ENCODE assay signal across 13 cellular contexts in genomic region chr3:180329187-180329586, GRCh38.
DNase-seq lines count a peak whose midpoint lies in the region; ATAC-seq, FAIRE-seq and TF ChIP-seq lines count a peak whose summit lies in the region.
"Had no signal": no experiment of that assay in that cellular context is flagged by ENCODE, and none has a peak within 500 bp of the region (broad histone marks: within the 10 kb centered on the region; RNA-seq: fewer than 3 reads in every experiment).

No MANE protein-coding gene starts in this region.

- WGBS in GM12878 (ENCODE audit: insufficient coverage, insufficient replicate concordance, low lambda C conversion rate, missing lambda C conversion rate), result 3% methylated on average over 3 of the region's 3 CpGs

- CTCF ChIA-PET in GM12878 (lab: Yijun Ruan, JAX), result interaction anchor here (0.7 to 1.7 kb wide), 3 partner anchors 61 to 399 kb away, joined by 3 to 4 read pairs (median 3); no protein-coding TSS in a partner anchor
- CTCF ChIA-PET in RWPE1 (lab: Yijun Ruan, JAX), result no interaction called here

- DNase-seq in GM12878 (ENCODE audit: low read depth, low spot score) (peak; percentile 43), T1000 (lab: John Stamatoyannopoulos, UW) (no peak), RWPE1 (ENCODE audit: low spot score) (no peak), NCI-H1048 (lab: John Stamatoyannopoulos, UW) (no peak), colonic mucosa (no peak)
- DNase-seq: activated CD4-positive, alpha-beta T cell treated with anti-CD3 and anti-CD28 coated beads, Interleukin-2, amount 10 ng/mL, durations not matched to agents 7 days and 5 days; CD8-positive, alpha-beta memory T cell; glutamatergic neuron; SIG-M5; transverse colon had no signal

- TF ChIP-seq CTCF in GM12878 (IDR thresholded peaks at IDR 0.05 in 2 of 3, conservative IDR thresholded peaks at IDR 0.05 in 1 of 3; ENCODE audit: control insufficient read depth in 2 of 3, extremely low read depth in 1 of 3, insufficient read depth in 1 of 3, low read depth in 3 of 3, low read length in 3 of 3) (peak; percentile 26 to 32 (median 29); a peak in 2 of 6 replicates), RWPE1 (conservative IDR thresholded peaks at IDR 0.05; ENCODE audit: low read depth) (no peak), colonic mucosa (IDR thresholded peaks at IDR 0.05) (no peak)

- POLR2A ChIA-PET in GM12878 (lab: Charles Lee) (no interaction called here), RWPE1 (lab: Yijun Ruan, JAX; ENCODE audit: low non-redundant PET) (no interaction called here)

- ATAC-seq in GM18858 (IDR thresholded peaks at IDR 0.05; ENCODE audit: unreplicated experiment), result peak; percentile 75
- ATAC-seq in GM21447 (IDR thresholded peaks at IDR 0.05; ENCODE audit: unreplicated experiment), result peak; percentile 86
- peak; percentile 66 for ATAC-seq in HG03045 (IDR thresholded peaks at IDR 0.05; ENCODE audit: unreplicated experiment)
- peak; percentile 88 for ATAC-seq in GM12878

- no peaks in the 10 kb centered on the region for H3K79me2 ChIP-seq in GM12878 (ENCODE audit: control insufficient read depth, insufficient read depth, low read length)

- H3K9me3 ChIP-seq in GM12878 (replicated peaks; ENCODE audit: control insufficient read depth, insufficient read depth, low read length) (no peaks in the 10 kb centered on the region; the same call in 1 of the 3 replicates), colonic mucosa (no peaks in the 10 kb centered on the region)
- H3K9me3 ChIP-seq: transverse colon had no signal

- no TSS peak for BruUV-seq in GM12878 (replicated peaks; lab: Mats Ljungman, UMichigan)

- SMC1A ChIA-PET in GM12878 (lab: Charles Lee; ENCODE audit: uncharacterized antibody, unreplicated experiment), result interaction anchor here (0.7 to 3.0 kb wide), 8 partner anchors 12 to 400 kb away, joined by 3 to 14 read pairs (median 4); no protein-coding TSS in a partner anchor

- peak overlapping the region; percentile 92 for H2AFZ ChIP-seq in GM12878 (ENCODE audit: control insufficient read depth, low read depth, low read length)

- in situ Hi-C loops in GM12878 (cut with MboI), result no loop called here

- H3K9ac ChIP-seq in GM12878 (ENCODE audit: control insufficient read depth, insufficient read depth, low read length) (no peak overlapping the region; the same call in 1 of the 2 replicates), colonic mucosa (ENCODE audit: low read depth in 2 of 2, low read length in 2 of 2) (no peak overlapping the region)

- H3K27me3 ChIP-seq in GM12878 (replicated peaks in 1 of 2; ENCODE audit: control insufficient read depth in 2 of 2, insufficient read depth in 2 of 2, low read length in 1 of 2), result no peaks in the 10 kb centered on the region
- no peaks in the 10 kb centered on the region for H3K27me3 ChIP-seq in colonic mucosa
- H3K27me3 ChIP-seq: transverse colon had no signal

- FAIRE-seq in GM12878 (lab: Jason Lieb, UNC), result no peak

- H3K36me3 ChIP-seq in GM12878 (ENCODE audit: control insufficient read depth in 2 of 2, insufficient read depth in 2 of 2, low read length in 1 of 2) (no peaks in the 10 kb centered on the region), colonic mucosa (no peaks in the 10 kb centered on the region)
- H3K36me3 ChIP-seq: transverse colon had no signal

- H4K20me1 ChIP-seq in GM12878 (ENCODE audit: control insufficient read depth, insufficient read depth), result no peaks in the 10 kb centered on the region

- TF ChIP-seq EP300 in GM12878 (IDR thresholded peaks at IDR 0.05; ENCODE audit: borderline replicate concordance in 1 of 2, control insufficient read depth in 1 of 2, low read depth in 2 of 2, low read length in 2 of 2), result peak in 1 of 2 experiments; percentile 21; a peak in 1 of 4 replicates

- TF ChIP-seq RAD21 in GM12878 (IDR thresholded peaks at IDR 0.05; ENCODE audit: insufficient read depth, low read depth, low read length), result peak; percentile 55

- H3K27ac ChIP-seq in GM12878 (ENCODE audit: control insufficient read depth, insufficient read depth), result peak overlapping the region; percentile 56
- no peak overlapping the region for H3K27ac ChIP-seq in RWPE1
- no peak overlapping the region for H3K27ac ChIP-seq in colonic mucosa
- H3K27ac ChIP-seq: transverse colon had no signal

- peaks cover 32% of the 10 kb centered on the region for H3K4me1 ChIP-seq in GM12878 (ENCODE audit: control insufficient read depth, insufficient read depth, low read length)
- no peaks in the 10 kb centered on the region for H3K4me1 ChIP-seq in colonic mucosa
- H3K4me1 ChIP-seq: transverse colon had no signal

- H3K4me2 ChIP-seq in GM12878 (ENCODE audit: control insufficient read depth, insufficient read depth), result peak overlapping the region; percentile 54

- RAD21 ChIA-PET in GM12878 (lab: Charles Lee; ENCODE audit: unreplicated experiment), result interaction anchor here (0.6 to 2.5 kb wide), 7 partner anchors 12 to 405 kb away, joined by 3 to 18 read pairs (median 3); no protein-coding TSS in a partner anchor

- intact Hi-C loops in GM12878 (cut with micrococcal nuclease; ENCODE audit: unreplicated experiment), result loop anchor here (2.0 kb wide), 2 partner anchors 50 to 518 kb away; no protein-coding TSS in a partner anchor
- intact Hi-C loops in colonic mucosa (cut with DNase I), result no loop called here

- no peak for TF ChIP-seq POLR2A in GM12878 (IDR thresholded peaks at IDR 0.05; ENCODE audit: low read depth, low read length)

- H3K4me3 ChIP-seq in GM12878, result no peak overlapping the region
- no peak overlapping the region for H3K4me3 ChIP-seq in colonic mucosa
- H3K4me3 ChIP-seq: transverse colon had no signal

TF ChIP-seq in GM12878, 131 proteins besides CTCF, POLR2A, EP300 and RAD21:
- TF ChIP-seq ETV6 (conservative IDR thresholded peaks at IDR 0.05 in 1 of 2, IDR thresholded peaks at IDR 0.05 in 1 of 2; ENCODE audit: borderline replicate concordance in 1 of 2, low read depth in 1 of 2) (peak in 1 of 2 experiments; percentile 42; a peak in 1 of 4 replicates), USF1 (IDR thresholded peaks at IDR 0.05; ENCODE audit: borderline replicate concordance, extremely low read length, insufficient read depth, low read depth, low read length) (no peak), EED (IDR thresholded peaks at IDR 0.05; ENCODE audit: low read depth) (peak; percentile 55; the same call in 1 of the 2 replicates), RELA (IDR thresholded peaks at IDR 0.05; ENCODE audit: borderline replicate concordance, partially characterized antibody) (no peak), SRF (IDR thresholded peaks at IDR 0.05; ENCODE audit: low read depth in 2 of 2, low read length in 2 of 2) (no peak), RELB (IDR thresholded peaks at IDR 0.05; ENCODE audit: low read depth) (peak; percentile 55; the same call in 1 of the 2 replicates), PML (IDR thresholded peaks at IDR 0.05; ENCODE audit: low read length) (no peak), POLR2AphosphoS2 (IDR thresholded peaks at IDR 0.05; ENCODE audit: low read depth, low read length) (no peak), HDAC6 (IDR thresholded peaks at IDR 0.05; ENCODE audit: unreplicated experiment) (no peak), IRF4 (IDR thresholded peaks at IDR 0.05; ENCODE audit: low read depth, low read length) (0 out of 2 replicates have a peak, but pooled peaks have one; percentile 10), IKZF1 (conservative IDR thresholded peaks at IDR 0.05) (peak; percentile 35), CEBPB (IDR thresholded peaks at IDR 0.05; ENCODE audit: borderline replicate concordance in 1 of 2, low read depth in 2 of 2, low read length in 2 of 2) (no peak), SMC3 (IDR thresholded peaks at IDR 0.05; ENCODE audit: borderline replicate concordance, low read length) (0 out of 2 replicates have a peak, but pooled peaks have one; percentile 29), NFIC (IDR thresholded peaks at IDR 0.05; ENCODE audit: low read depth, low read length) (peak; percentile 80), CBX3 (IDR thresholded peaks at IDR 0.05; ENCODE audit: borderline replicate concordance, low read depth) (no peak), CBX5 (IDR thresholded peaks at IDR 0.05; ENCODE audit: low read depth) (no peak), JUNB (IDR thresholded peaks at IDR 0.05) (peak; percentile 78), IKZF2 (IDR thresholded peaks at IDR 0.05) (0 out of 4 replicates have a peak, but pooled peaks of 1 of the 2 experiments have one; percentile 21), RUNX3 (IDR thresholded peaks at IDR 0.05; ENCODE audit: low read length) (peak; percentile 23; the same call in 1 of the 2 replicates), FOXM1 (IDR thresholded peaks at IDR 0.05; ENCODE audit: low read depth, low read length) (peak; percentile 69; the same call in 1 of the 2 replicates), MEF2A (IDR thresholded peaks at IDR 0.05; ENCODE audit: insufficient read depth, low read depth, low read length) (peak; percentile 74)

Comparison
In these comparisons a context has a peak if more than half of its experiments do, and no peak if none do; other contexts are left out.
1. CTCF ChIP-seq: peak in GM12878 (3 of 3); none in RWPE1 (single experiment) and colonic mucosa (single experiment).
2. Peak in every context shown above with its lines, with median percentiles within 50 percentile points of each other: ATAC-seq.